In genomic region chr5:80250801-80251200, GRCh38 we compare ENCODE assay signal across 22 cellular contexts. TPM values are rescaled to one million over a fixed set of nuclear protein-coding genes. Genes with fewer than 3 reads are reported as not detected.
DNase-seq lines count a peak whose midpoint lies in the region; FAIRE-seq and TF ChIP-seq lines count a peak whose summit lies in the region.
"Had no signal": no experiment of that assay in that cellular context is flagged by ENCODE, and none has a peak within 500 bp of the region (broad histone marks: within the 10 kb centered on the region; RNA-seq: fewer than 3 reads in every experiment).

No MANE protein-coding gene starts in this region.

- H3K36me3 Mint-ChIP-seq in CD4-positive, alpha-beta memory T cell: peaks cover 23 to 39% of the 10 kb centered on the region in 2 donors
- H3K36me3 Mint-ChIP-seq: brain had no signal

- peaks cover 65 to 87% (median 74%) of the 10 kb centered on the region in 10 experiments for H3K4me1 ChIP-seq in BLaER1 treated with 17β-estradiol and CSF1 and Interleukin-3, amounts not matched to agents 10 nM and 100 nM
- H3K4me1 ChIP-seq in CD4-positive, alpha-beta memory T cell (ENCODE audit: insufficient read depth, low read length): peaks cover 76% of the 10 kb centered on the region
- H3K4me1 ChIP-seq in liver (ENCODE audit: control insufficient read depth in 4 of 4, insufficient read depth in 4 of 4, low read length in 3 of 4): peaks cover 10 to 57% (median 45%) of the 10 kb centered on the region in 4 donors

- no peak overlapping the region for H2AFZ ChIP-seq in SU-DHL-6 (ENCODE audit: low read depth, low read length, severe bottlenecking)
- H2AFZ ChIP-seq: hepatocyte had no signal

- no peak for TF ChIP-seq CTCF in SU-DHL-6 (IDR thresholded peaks at IDR 0.05; ENCODE audit: insufficient read depth, low read length, poor library complexity, severe bottlenecking)
- no peak for TF ChIP-seq CTCF in liver (IDR thresholded peaks at IDR 0.05; ENCODE audit: low read depth, low read length, missing input control)
- TF ChIP-seq CTCF in GM13977 (IDR thresholded peaks at IDR 0.05; ENCODE audit: extremely low read depth, insufficient read depth, missing control alignments): no peak

- peaks cover 38% of the 10 kb centered on the region for H3F3A ChIP-seq in SU-DHL-6 (ENCODE audit: insufficient read depth)

- H3K79me2 ChIP-seq in SU-DHL-6 (ENCODE audit: insufficient read depth, low read length): peaks cover 99% of the 10 kb centered on the region

- DNase-seq in CD4-positive, alpha-beta memory T cell: no peak
- DNase-seq in DMS114 treated with DMSO at 0.1 percent for 48 hours (lab: John Stamatoyannopoulos, UW; ENCODE audit: unreplicated experiment): no peak
- DNase-seq in NCI-H82 (lab: John Stamatoyannopoulos, UW): no peak
- DNase-seq in GM13977 (ENCODE audit: low spot score): no peak
- DNase-seq in RCC 7860 (ENCODE audit: low spot score): no peak
- DNase-seq: activated B cell treated with CpG ODN at 0.5 μM for 24 hours; activated naive CD4-positive, alpha-beta T cell treated with anti-CD3 and anti-CD28 coated beads for 36 hours; AML-193; DMS 273 treated with DMSO at 0.1 percent for 48 hours; NCI-H1694 treated with DMSO at 0.1 percent for 48 hours; NCI-H226; NK-92 treated with Interleukin-12 subunit alpha and Interleukin-12 subunit beta, amount 100 ng/mL, for 24 hours; stimulated activated CD4-positive, alpha-beta T cell treated with anti-CD3 and anti-CD28 coated beads, Interleukin-2, amount 100 ng/mL, for 48 hours had no signal

- H3K9me2 ChIP-seq in SU-DHL-6 (replicated peaks; ENCODE audit: insufficient read depth, low read length): no peaks in the 10 kb centered on the region

- CTCF ChIA-PET in CD4-positive, alpha-beta memory T cell (lab: Charles Lee; ENCODE audit: partially characterized antibody): interaction anchor here (1.1 to 2.6 kb wide), 6 partner anchors 12 to 159 kb away, joined by 3 to 13 read pairs (median 6); no protein-coding TSS in a partner anchor

- H3K4me3 ChIP-seq in BLaER1 treated with 17β-estradiol and CSF1 and Interleukin-3, amounts not matched to agents 10 nM and 100 nM: no peak overlapping the region
- H3K4me3 ChIP-seq in CD4-positive, alpha-beta memory T cell (ENCODE audit: low read length in 2 of 2): no peak overlapping the region
- H3K4me3 ChIP-seq in SU-DHL-6 (ENCODE audit: insufficient read depth, low read length, poor library complexity, severe bottlenecking) (no peak overlapping the region), liver (ENCODE audit: low read depth in 1 of 3, low read length in 3 of 3) (no peak overlapping the region)
- H3K4me3 ChIP-seq: hepatocyte, lung had no signal

- peak overlapping the region in 7 of 8 donors; percentile 3 to 92 (median 39) for H3K4me3 Mint-ChIP-seq in CD4-positive, alpha-beta memory T cell
- H3K4me3 Mint-ChIP-seq: activated B cell treated with CpG ODN at 0.5 μM for 24 hours; activated naive CD4-positive, alpha-beta T cell treated with anti-CD3 and anti-CD28 coated beads for 36 hours had no signal

- H3K27me3 ChIP-seq in BLaER1 treated with 17β-estradiol and CSF1 and Interleukin-3, amounts not matched to agents 10 nM and 100 nM: no peaks in the 10 kb centered on the region
- H3K27me3 ChIP-seq in CD4-positive, alpha-beta memory T cell (ENCODE audit: insufficient read depth, low read length): no peaks in the 10 kb centered on the region
- H3K27me3 ChIP-seq in SU-DHL-6 (ENCODE audit: low read length) (no peaks in the 10 kb centered on the region), liver (ENCODE audit: control insufficient read depth in 4 of 4, insufficient read depth in 4 of 4, low read length in 3 of 4) (no peaks in the 10 kb centered on the region)
- H3K27me3 ChIP-seq: hepatocyte had no signal

- FAIRE-seq in RCC 7860 (lab: Jason Lieb, UNC): no peak
- FAIRE-seq: colon, endothelial cell of umbilical vein, islet of Langerhans had no signal

- H3K27ac Mint-ChIP-seq in CD4-positive, alpha-beta memory T cell: peak overlapping the region; percentile 3 to 88 (median 72)
- H3K27ac Mint-ChIP-seq: activated B cell treated with CpG ODN at 0.5 μM for 24 hours had no signal

- intact Hi-C loops in CD4-positive, alpha-beta memory T cell (cut with micrococcal nuclease): loop anchor here (5.0 kb wide), 1 partner anchor 58 kb away; no protein-coding TSS in a partner anchor

- H4K20me1 ChIP-seq in BLaER1 treated with 17β-estradiol and CSF1 and Interleukin-3, amounts not matched to agents 10 nM and 100 nM: peaks cover 61 to 96% (median 84%) of the 10 kb centered on the region in 11 experiments
- no peaks in the 10 kb centered on the region; the same call in 1 of the 2 replicates for H4K20me1 ChIP-seq in SU-DHL-6 (ENCODE audit: low read depth, low read length)

- H3K4me1 Mint-ChIP-seq in CD4-positive, alpha-beta memory T cell: peaks cover 59 to 89% (median 77%) of the 10 kb centered on the region in 4 donors

- H3K27me3 Mint-ChIP-seq in CD4-positive, alpha-beta memory T cell: no peaks in the 10 kb centered on the region
- H3K27me3 Mint-ChIP-seq: activated B cell treated with CpG ODN at 0.5 μM for 24 hours had no signal

- WGBS in liver: 54% methylated on average over 7 of the region's 7 CpGs

- in situ Hi-C loops in GM13977 (cut with MboI; ENCODE audit: low pct_unique_long_range_greater_than_20kb, low sequenced_read_pairs, unreplicated experiment): no loop called here

- H3K9ac ChIP-seq in BLaER1 treated with 17β-estradiol and CSF1 and Interleukin-3, amounts not matched to agents 10 nM and 100 nM: no peak overlapping the region
- H3K9ac ChIP-seq in SU-DHL-6 (ENCODE audit: low read length) (peak overlapping the region; percentile 7; the same call in 1 of the 2 replicates), liver (ENCODE audit: low read depth in 1 of 2, low read length in 2 of 2) (no peak overlapping the region)

- H3K4me2 ChIP-seq in BLaER1 treated with 17β-estradiol and CSF1 and Interleukin-3, amounts not matched to agents 10 nM and 100 nM: peak overlapping the region; percentile 86 to 98 (median 96); a peak in 20 of 22 replicates
- H3K4me2 ChIP-seq in SU-DHL-6 (ENCODE audit: low read depth, low read length, poor library complexity, severe bottlenecking): peak overlapping the region; percentile 97

- peaks cover 0 to 85% (median 73%) of the 10 kb centered on the region in 11 experiments; a peak in 18 of 22 replicates for H3K36me3 ChIP-seq in BLaER1 treated with 17β-estradiol and CSF1 and Interleukin-3, amounts not matched to agents 10 nM and 100 nM
- no peaks in the 10 kb centered on the region for H3K36me3 ChIP-seq in CD4-positive, alpha-beta memory T cell (ENCODE audit: insufficient read depth, low read length)
- H3K36me3 ChIP-seq in SU-DHL-6 (ENCODE audit: low read length): peaks cover 7% of the 10 kb centered on the region; the same call in 1 of the 2 replicates
- peaks cover 0 to 5% (median 0%) of the 10 kb centered on the region in 4 donors for H3K36me3 ChIP-seq in liver (ENCODE audit: control insufficient read depth in 4 of 4, insufficient read depth in 3 of 4, low read depth in 1 of 4, low read length in 3 of 4)

- H3K9me3 ChIP-seq in BLaER1 treated with 17β-estradiol and CSF1 and Interleukin-3, amounts not matched to agents 10 nM and 100 nM (replicated peaks in 1 of 11): peaks cover 0 to 13% (median 5%) of the 10 kb centered on the region in 11 experiments; a peak in 13 of 22 replicates
- H3K9me3 ChIP-seq in CD4-positive, alpha-beta memory T cell (ENCODE audit: control insufficient read depth in 1 of 2, low read length in 2 of 2): no peaks in the 10 kb centered on the region
- H3K9me3 ChIP-seq in SU-DHL-6 (ENCODE audit: insufficient read depth, low read length) (no peaks in the 10 kb centered on the region), liver (ENCODE audit: control insufficient read depth in 4 of 4, low read length in 3 of 4) (no peaks in the 10 kb centered on the region)

- TF ChIP-seq RAD21 in liver (IDR thresholded peaks at IDR 0.05): no peak

- peak overlapping the region in 2 of 11 experiments; percentile 17 to 32; a peak in 1 of 22 replicates for H3K27ac ChIP-seq in BLaER1 treated with 17β-estradiol and CSF1 and Interleukin-3, amounts not matched to agents 10 nM and 100 nM
- H3K27ac ChIP-seq in CD4-positive, alpha-beta memory T cell (ENCODE audit: low read depth, low read length): no peak overlapping the region
- H3K27ac ChIP-seq in SU-DHL-6 (ENCODE audit: low read depth, low read length) (peak overlapping the region; percentile 69), liver (ENCODE audit: low read depth in 1 of 2, low read length in 2 of 2) (peak overlapping the region; percentile 4 to 94)

- H3K9me3 Mint-ChIP-seq in CD4-positive, alpha-beta memory T cell: no peaks in the 10 kb centered on the region
- H3K9me3 Mint-ChIP-seq: activated B cell treated with CpG ODN at 0.5 μM for 24 hours; activated naive CD4-positive, alpha-beta T cell treated with anti-CD3 and anti-CD28 coated beads for 36 hours; brain had no signal

- POLR2A ChIA-PET in CD4-positive, alpha-beta memory T cell (lab: Charles Lee; ENCODE audit: partially characterized antibody): interaction anchor here (0.8 to 13.3 kb wide), 9 partner anchors 10 to 159 kb away, joined by 3 to 409 read pairs (median 6); no protein-coding TSS in a partner anchor

TF ChIP-seq in liver, 16 proteins besides CTCF, POLR2A, EP300 and RAD21 (continues in another document):
- TF ChIP-seq YY1 (IDR thresholded peaks at IDR 0.05): no peak
- no peak for TF ChIP-seq ATF3 (IDR thresholded peaks at IDR 0.05)
- no peak for TF ChIP-seq EGR1 (IDR thresholded peaks at IDR 0.05; ENCODE audit: low read depth in 2 of 2)
- no peak for TF ChIP-seq JUND (IDR thresholded peaks at IDR 0.05)
- TF ChIP-seq HNF4G (IDR thresholded peaks at IDR 0.05): no peak
- TF ChIP-seq HNF4A (conservative IDR thresholded peaks at IDR 0.05): no peak
- TF ChIP-seq FOXA1 (IDR thresholded peaks at IDR 0.05): no peak
- TF ChIP-seq TAF1 (conservative IDR thresholded peaks at IDR 0.05): no peak
- TF ChIP-seq SP1 (IDR thresholded peaks at IDR 0.05): no peak

RNA-seq across cellular contexts. Expression of gene SERINC5, which starts 5.0 kb away (rescaled TPM):
- total RNA-seq in CD4-positive, alpha-beta memory T cell: 100 to 1,000 TPM; 153 to 165 TPM
- 10 to 100 TPM; 20.7 to 35.2 TPM for polyA plus RNA-seq in CD4-positive, alpha-beta memory T cell
- total RNA-seq in liver: 10 to 100 TPM; 37.4 to 82.3 TPM
- polyA plus RNA-seq in liver: 10 to 100 TPM; 22.2 to 26.6 TPM
